ENCODE assay signal across 8 cellular contexts in genomic region chr1:239951518-239952130, GRCh38.
A peak's percentile ranks its signal among the peaks of the same experiment; 100 is the strongest.
DNase-seq lines count a peak whose midpoint lies in the region; ATAC-seq and TF ChIP-seq lines count a peak whose summit lies in the region.

No MANE protein-coding gene starts in this region.

- in situ Hi-C loops in astrocyte of the spinal cord (cut with HindIII; ENCODE audit: low sequenced_read_pairs), result no loop called here

- H3K4me3 ChIP-seq in RWPE2 (ENCODE audit: severe bottlenecking) (no peak overlapping the region), astrocyte of the spinal cord (ENCODE audit: low read depth, low read length) (no peak overlapping the region)

- ATAC-seq in GM19463 (IDR thresholded peaks at IDR 0.05; ENCODE audit: unreplicated experiment) (peak; percentile 54), RWPE2 (ENCODE audit: low read depth) (peak; percentile 40; the same call in 1 of the 3 replicates)

- H3K36me3 ChIP-seq in RWPE2 (ENCODE audit: low read depth), result no peaks in the 10 kb centered on the region

- no peak overlapping the region for H3K27ac ChIP-seq in RWPE2 (ENCODE audit: poor library complexity, severe bottlenecking)

- H3K36me3 Mint-ChIP-seq in Calu3 (ENCODE audit: insufficient read depth, unreplicated experiment), result no peaks in the 10 kb centered on the region

- peaks cover 7% of the 10 kb centered on the region for H3K4me1 Mint-ChIP-seq in Calu3 (ENCODE audit: low read depth, unreplicated experiment)

- H3K9me3 Mint-ChIP-seq in Calu3 (ENCODE audit: low read depth, unreplicated experiment), result no peaks in the 10 kb centered on the region

- no peaks in the 10 kb centered on the region for H3K4me1 ChIP-seq in RWPE2 (ENCODE audit: insufficient read depth, poor library complexity, severe bottlenecking)

- peak; percentile 85 for TF ChIP-seq CTCF in Calu3 (IDR thresholded peaks at IDR 0.05; ENCODE audit: unreplicated experiment)
- peak; percentile 88 for TF ChIP-seq CTCF in LNCAP (IDR thresholded peaks at IDR 0.05)
- TF ChIP-seq CTCF in RWPE2 (IDR thresholded peaks at IDR 0.05; ENCODE audit: poor library complexity, severe bottlenecking), result peak; percentile 78
- peak; percentile 73 for TF ChIP-seq CTCF in astrocyte of the spinal cord (IDR thresholded peaks at IDR 0.05; ENCODE audit: low read depth, low read length)

- no TSS peak for BruUV-seq in Calu3 (replicated peaks; lab: Mats Ljungman, UMichigan)

- no peaks in the 10 kb centered on the region for H3K9me3 ChIP-seq in RWPE2 (ENCODE audit: severe bottlenecking)

- CTCF ChIA-PET in Calu3 (lab: Charles Lee), result interaction anchor here (1.0 to 2.7 kb wide), 10 partner anchors 11 to 54 kb away, joined by 3 to 21 read pairs (median 4); no protein-coding TSS in a partner anchor

- no peaks in the 10 kb centered on the region for H3K27me3 ChIP-seq in RWPE2 (ENCODE audit: insufficient read depth, poor library complexity, severe bottlenecking)

- peak overlapping the region; percentile 59 for H3K4me3 Mint-ChIP-seq in Calu3 (ENCODE audit: low read depth, unreplicated experiment)

- DNase-seq in Calu3 (peak; percentile 83), RWPE2 (ENCODE audit: low spot score) (no peak), astrocyte of the spinal cord (ENCODE audit: low read depth, low spot score) (peak; percentile 73), iPS DF 19.7 (ENCODE audit: low read depth, low spot score) (peak; percentile 30), NCI-H226 (no peak)
- peak; percentile 29 for DNase-seq in stimulated activated CD4-positive, alpha-beta T cell treated with anti-CD3 and anti-CD28 coated beads, Interleukin-12 subunit alpha, Interleukin-12 subunit beta, amount 100 ng/mL, for 4 hours

- no peaks in the 10 kb centered on the region for H3K27me3 Mint-ChIP-seq in Calu3 (ENCODE audit: unreplicated experiment)

- intact Hi-C loops in Calu3 (cut with micrococcal nuclease; ENCODE audit: unreplicated experiment), result loop anchor here (1.0 kb wide), 2 partner anchors 25 to 36 kb away; no protein-coding TSS in a partner anchor

- H3K27ac Mint-ChIP-seq in Calu3 (ENCODE audit: unreplicated experiment), result no peak overlapping the region

Comparison
In these comparisons a context has a peak if more than half of its experiments do, and no peak if none do; other contexts are left out.
1. DNase-seq: peak in Calu3 (single experiment), astrocyte of the spinal cord (single experiment), iPS DF 19.7 (single experiment) and stimulated activated CD4-positive, alpha-beta T cell treated with anti-CD3 and anti-CD28 coated beads, Interleukin-12 subunit alpha, Interleukin-12 subunit beta, amount 100 ng/mL, for 4 hours (single experiment); none in RWPE2 (single experiment) and NCI-H226 (single experiment).
2. Peak in every context shown above with its lines, with median percentiles within 50 percentile points of each other: CTCF ChIP-seq.